ENCODE assay signal across 8 cellular contexts in genomic region chr1:58545591-58546519, GRCh38. TPM values are rescaled to one million over a fixed set of nuclear protein-coding genes. Genes with fewer than 3 reads are reported as not detected.
DNase-seq lines count a peak whose midpoint lies in the region; ATAC-seq and TF ChIP-seq lines count a peak whose summit lies in the region.

No MANE protein-coding gene starts in this region.

- no peaks in the 10 kb centered on the region for H3K4me1 ChIP-seq in prostate gland (replicated peaks)
- H3K4me1 ChIP-seq in upper lobe of right lung = peaks cover 14% of the 10 kb centered on the region

- intact Hi-C loops in left ventricle myocardium superior (cut with micrococcal nuclease) = no loop called here
- intact Hi-C loops in prostate gland (cut with DNase I) = loop anchor here (5.0 to 10.0 kb wide), 3 partner anchors 36 to 1714 kb away; no protein-coding TSS in a partner anchor
- intact Hi-C loops in upper lobe of right lung (cut with DNase I) = no loop called here

- no peaks in the 10 kb centered on the region for H3K27me3 ChIP-seq in GM06990 (replicated peaks; ENCODE audit: control insufficient read depth, insufficient read depth, low read length)
- no peaks in the 10 kb centered on the region for H3K27me3 ChIP-seq in prostate gland (replicated peaks; ENCODE audit: insufficient read depth)
- no peaks in the 10 kb centered on the region for H3K27me3 ChIP-seq in upper lobe of right lung

- H3K4me3 ChIP-seq in GM06990 (replicated peaks; ENCODE audit: low read depth, low read length) (peak overlapping the region; percentile 92), prostate gland (peak overlapping the region; percentile 74 to 81), upper lobe of right lung (peak overlapping the region; percentile 72)

- under 1% methylated on average over 42 of the region's 43 CpGs for WGBS in prostate gland

- no peaks in the 10 kb centered on the region for H3K9me3 ChIP-seq in prostate gland
- no peaks in the 10 kb centered on the region for H3K9me3 ChIP-seq in upper lobe of right lung

- ATAC-seq in HG02571 (IDR thresholded peaks at IDR 0.05; ENCODE audit: unreplicated experiment) (peak; percentile 51), left ventricle myocardium superior (peak; percentile 92), upper lobe of right lung (peak; percentile 87)

- DNase-seq in GM06990 (ENCODE audit: extremely low read depth, insufficient read length) (peak; percentile 74), NAMALWA (ENCODE audit: low spot score) (peak; percentile 77), T-helper 2 cell (peak; percentile 59 to 86 (median 73)), amygdala (lab: John Stamatoyannopoulos, UW) (peak in 54 of 56 donors; percentile 26 to 86 (median 72)), left ventricle myocardium superior (peak; percentile 89), prostate gland (ENCODE audit: low spot score) (peak; percentile 77), upper lobe of right lung (peak; percentile 94)

- TF ChIP-seq POLR2A in prostate gland (IDR thresholded peaks at IDR 0.05) = peak; percentile 3

- H3K36me3 ChIP-seq in GM06990 (ENCODE audit: control insufficient read depth, insufficient read depth, low read length) (no peaks in the 10 kb centered on the region), prostate gland (no peaks in the 10 kb centered on the region), upper lobe of right lung (no peaks in the 10 kb centered on the region)

- peak overlapping the region; percentile 100 for H3K27ac ChIP-seq in prostate gland
- H3K27ac ChIP-seq in upper lobe of right lung = peak overlapping the region; percentile 99

- TF ChIP-seq CTCF in GM06990 (IDR thresholded peaks at IDR 0.05; ENCODE audit: insufficient read depth, low read length, poor library complexity, severe bottlenecking) (no peak), prostate gland (IDR thresholded peaks at IDR 0.05) (peak in 1 of 4 experiments; percentile 7), upper lobe of right lung (IDR thresholded peaks at IDR 0.05) (no peak)

RNA-seq across cellular contexts. Expression of gene OMA1, which starts 0.7 kb away (rescaled TPM):
- total RNA-seq in left ventricle myocardium superior (29.4 TPM), prostate gland (10 to 100 TPM; 26.4 to 46.6 TPM), upper lobe of right lung (31.3 TPM)

RNA-seq across cellular contexts. Expression of gene TACSTD2, which starts 31.2 kb away (rescaled TPM):
- total RNA-seq in left ventricle myocardium superior (0.25 TPM), prostate gland (100 to 1,000 TPM; 219 to 310 TPM), upper lobe of right lung (112 TPM)

Comparison
In these comparisons a context has a peak if more than half of its experiments do, and no peak if none do; other contexts are left out.
1. Peak in every context shown above with its lines: DNase-seq, ATAC-seq, H3K4me3 ChIP-seq and H3K27ac ChIP-seq.
2. RNA of gene TACSTD2, which starts 31.2 kb away (total RNA-seq): 219 to 310 TPM in prostate gland and 112 TPM in upper lobe of right lung (single experiment); 0.25 TPM in left ventricle myocardium superior (single experiment); every median in the first group is over 10 times any median in the second.